18 cellular contexts compared by ENCODE assay signal in the genomic region with DNA sequence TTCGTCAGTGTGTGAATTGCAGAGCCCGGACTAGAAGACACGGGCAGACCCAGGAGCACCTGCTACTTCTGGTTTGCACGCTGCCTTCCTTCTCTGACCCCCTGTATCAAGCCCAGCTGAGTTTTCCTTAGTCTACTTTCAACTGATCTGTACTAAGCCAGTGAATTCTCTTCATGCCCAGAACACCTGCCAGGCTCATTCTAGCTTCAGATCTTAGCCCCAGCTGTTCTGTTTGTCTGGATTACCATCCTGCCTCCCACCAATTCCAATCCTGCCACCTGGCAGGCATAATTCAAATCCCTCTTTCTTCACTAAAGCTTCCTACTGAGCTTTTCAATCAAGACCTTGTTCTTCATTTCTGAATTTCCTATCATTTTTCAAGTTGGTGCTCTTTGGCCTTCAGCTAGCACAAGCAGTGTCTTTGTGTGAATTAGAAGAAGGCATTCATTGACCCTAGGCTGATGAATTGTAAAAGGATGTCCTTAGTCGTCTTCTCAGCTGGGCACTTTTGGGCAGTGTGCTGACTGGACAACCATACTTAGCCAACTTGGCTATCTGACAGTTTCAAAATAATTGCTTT.
A peak's percentile ranks its signal among the peaks of the same experiment; 100 is the strongest.
DNase-seq lines count a peak whose midpoint lies in the region; ATAC-seq and TF ChIP-seq lines count a peak whose summit lies in the region.
"Had no signal": no experiment of that assay in that cellular context is flagged by ENCODE, and none has a peak within 500 bp of the region (broad histone marks: within the 10 kb centered on the region; RNA-seq: fewer than 3 reads in every experiment).

No MANE protein-coding gene starts in this region.

- in situ Hi-C loops in ACHN (cut with HindIII; ENCODE audit: low pct_ligation_motif_present, low pct_unique_long_range_greater_than_20kb, low sequenced_read_pairs) = no loop called here

- H3K36me3 Mint-ChIP-seq in brain (no peaks in the 10 kb centered on the region), neural crest cell (ENCODE audit: low read depth) (no peaks in the 10 kb centered on the region)
- H3K36me3 Mint-ChIP-seq: CD8-positive, alpha-beta T cell had no signal

- H3K9ac ChIP-seq in colonic mucosa (ENCODE audit: low read depth in 2 of 2, low read length in 2 of 2) = no peak overlapping the region
- H3K9ac ChIP-seq: BLaER1 treated with 17β-estradiol and CSF1 and Interleukin-3, amounts not matched to agents 10 nM and 100 nM; GM23248; KMS-11 had no signal

- H3K27me3 Mint-ChIP-seq in brain = peaks cover 17% of the 10 kb centered on the region
- no peaks in the 10 kb centered on the region for H3K27me3 Mint-ChIP-seq in neural crest cell (ENCODE audit: low read depth)

- H3K4me3 Mint-ChIP-seq in brain (no peak overlapping the region), neural crest cell (peak overlapping the region; percentile 20)
- H3K4me3 Mint-ChIP-seq: CD8-positive, alpha-beta T cell had no signal

- H3K27ac Mint-ChIP-seq in brain = peak overlapping the region in 3 of 5 experiments; percentile 1 to 74 (median 66)
- no peak overlapping the region for H3K27ac Mint-ChIP-seq in neural crest cell (ENCODE audit: unreplicated experiment)
- H3K27ac Mint-ChIP-seq: CD8-positive, alpha-beta T cell had no signal

- no peak overlapping the region for H3K27ac ChIP-seq in colonic mucosa
- H3K27ac ChIP-seq: BLaER1 treated with 17β-estradiol and CSF1 and Interleukin-3, amounts not matched to agents 10 nM and 100 nM; GM23248; HL-60; KMS-11 had no signal

- no peak for ATAC-seq in HG02970 (IDR thresholded peaks at IDR 0.05; ENCODE audit: low FRiP score, unreplicated experiment)
- ATAC-seq: CD8-positive, alpha-beta T cell had no signal

- no peaks in the 10 kb centered on the region for H3K4me1 ChIP-seq in colonic mucosa
- H3K4me1 ChIP-seq: HAP-1 had no signal

- H3K27me3 ChIP-seq in colonic mucosa = no peaks in the 10 kb centered on the region
- H3K27me3 ChIP-seq: BLaER1 treated with 17β-estradiol and CSF1 and Interleukin-3, amounts not matched to agents 10 nM and 100 nM had no signal

- no peaks in the 10 kb centered on the region for H3K9me3 ChIP-seq in colonic mucosa
- H3K9me3 ChIP-seq: HAP-1 had no signal

- H3K4me1 Mint-ChIP-seq in brain (peaks cover 35% of the 10 kb centered on the region), neural crest cell (peaks cover 17% of the 10 kb centered on the region)

- intact Hi-C loops in colonic mucosa (cut with DNase I) = no loop called here

- no peaks in the 10 kb centered on the region for H3K36me3 ChIP-seq in colonic mucosa
- H3K36me3 ChIP-seq: BLaER1 treated with 17β-estradiol and CSF1 and Interleukin-3, amounts not matched to agents 10 nM and 100 nM; HAP-1 had no signal

- TF ChIP-seq CTCF in brain (conservative IDR thresholded peaks at IDR 0.05) (no peak), neural crest cell (conservative IDR thresholded peaks at IDR 0.05) (no peak), colonic mucosa (IDR thresholded peaks at IDR 0.05) (no peak)

- H3K9me3 Mint-ChIP-seq in brain (peaks cover 0 to 2% (median 0%) of the 10 kb centered on the region in 5 experiments), neural crest cell (peaks cover 5% of the 10 kb centered on the region)
- H3K9me3 Mint-ChIP-seq: CD8-positive, alpha-beta T cell had no signal

- DNase-seq in NCI-H82 (lab: John Stamatoyannopoulos, UW) (peak; percentile 38), NCI-H82 treated with DMSO at 0.1 percent for 48 hours (lab: John Stamatoyannopoulos, UW; ENCODE audit: unreplicated experiment) (no peak), neural crest cell (ENCODE audit: low read depth, low spot score) (no peak), ACHN (no peak), colonic mucosa (no peak)
- DNase-seq in activated CD8-positive, alpha-beta memory T cell treated with anti-CD3 and anti-CD28 coated beads, Interleukin-2, amount 50 U/mL, for 4 hours = no peak
- DNase-seq: CD8-positive, alpha-beta T cell; GM23248; NCI-H1417; NCI-H1930; OCI-M1; SHP77 treated with DMSO at 0.1 percent for 48 hours had no signal

- no peak overlapping the region for H3K4me3 ChIP-seq in colonic mucosa
- H3K4me3 ChIP-seq: BLaER1 treated with 17β-estradiol and CSF1 and Interleukin-3, amounts not matched to agents 10 nM and 100 nM; GM23248; HAP-1 had no signal
